Comparison of ENCODE assay signal across 27 cellular contexts in the genomic region with DNA sequence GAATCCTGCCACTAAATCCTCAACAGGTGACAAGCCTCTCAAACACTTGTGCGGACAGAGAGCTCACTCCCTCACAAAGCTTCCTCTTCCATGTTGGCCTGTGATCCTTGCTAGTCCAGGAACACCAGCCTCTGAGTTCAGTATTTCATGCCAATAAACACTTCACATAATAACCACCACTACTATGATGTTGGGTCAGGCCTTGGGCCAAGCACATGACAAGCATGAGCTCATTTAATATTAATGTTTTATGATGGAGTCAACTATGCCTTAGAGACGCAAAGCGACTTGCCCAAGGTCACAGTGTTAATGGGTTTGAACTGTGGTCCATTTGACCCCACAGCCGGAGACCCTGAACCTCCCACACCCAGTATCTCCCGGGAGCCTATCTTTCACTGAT.
DNase-seq lines count a peak whose midpoint lies in the region; ATAC-seq and TF ChIP-seq lines count a peak whose summit lies in the region.
"Had no signal": no experiment of that assay in that cellular context is flagged by ENCODE, and none has a peak within 500 bp of the region (broad histone marks: within the 10 kb centered on the region; RNA-seq: fewer than 3 reads in every experiment).

No MANE protein-coding gene starts in this region.

- no peak for TF ChIP-seq POLR2A in breast epithelium (IDR thresholded peaks at IDR 0.05)

- H3K36me3 Mint-ChIP-seq in MCF 10A (ENCODE audit: insufficient read depth, unreplicated experiment): no peaks in the 10 kb centered on the region
- H3K36me3 Mint-ChIP-seq: memory B cell, T-cell had no signal

- TF ChIP-seq CTCF in breast epithelium (IDR thresholded peaks at IDR 0.05) (no peak), MCF 10A (IDR thresholded peaks at IDR 0.05; ENCODE audit: unreplicated experiment) (no peak), left lung (IDR thresholded peaks at IDR 0.05) (no peak)

- CTCF ChIA-PET in MCF 10A (lab: Yijun Ruan, JAX): interaction anchor here (0.8 to 1.1 kb wide), 2 partner anchors 8 to 25 kb away, joined by 3 to 6 read pairs; no protein-coding TSS in a partner anchor

- no peak overlapping the region for H3K4me3 Mint-ChIP-seq in MCF 10A (ENCODE audit: unreplicated experiment)
- H3K4me3 Mint-ChIP-seq: activated CD4-positive, alpha-beta T cell treated with anti-CD3 and anti-CD28 coated beads, Interleukin-2, amount 10 ng/mL, durations not matched to agents 7 days and 5 days; central memory CD8-positive, alpha-beta T cell; H9; memory B cell; naive thymus-derived CD8-positive, alpha-beta T cell; T-cell had no signal

- H3K36me3 ChIP-seq in breast epithelium (no peaks in the 10 kb centered on the region), left lung (no peaks in the 10 kb centered on the region)
- H3K36me3 ChIP-seq: BE2C, transverse colon had no signal

- DNase-seq in breast epithelium (ENCODE audit: low spot score in 2 of 2) (no peak), MCF 10A (ENCODE audit: unreplicated experiment) (no peak), left lung (no peak), COLO668 (lab: John Stamatoyannopoulos, UW; ENCODE audit: unreplicated experiment) (no peak), NCI-H69 (lab: John Stamatoyannopoulos, UW) (no peak), NCI-H2107 (lab: John Stamatoyannopoulos, UW) (no peak), DMS 273 treated with DMSO at 0.1 percent for 48 hours (lab: John Stamatoyannopoulos, UW) (no peak)
- DNase-seq: 8988T; activated CD4-positive, alpha-beta T cell treated with anti-CD3 and anti-CD28 coated beads, Interleukin-2, amount 10 ng/mL, durations not matched to agents 7 days and 5 days; activated CD8-positive, alpha-beta memory T cell treated with anti-CD3 and anti-CD28 coated beads, Interleukin-2, amount 50 U/mL, for 48 hours; activated gamma-delta T cell; amniotic stem cell; BE2C; GDM1; H9; naive thymus-derived CD8-positive, alpha-beta T cell; NCI-H1092; NCI-H2029 treated with DMSO at 0.1 percent for 48 hours; stimulated activated CD4-positive, alpha-beta T cell treated with anti-CD3 and anti-CD28 coated beads, Interleukin-12 subunit alpha, Interleukin-12 subunit beta, amount 100 ng/mL, for 4 hours; T-cell; transverse colon had no signal

- no peaks in the 10 kb centered on the region for H3K4me1 ChIP-seq in breast epithelium
- H3K4me1 ChIP-seq in left lung: peaks cover 3 to 11% of the 10 kb centered on the region in 2 donors
- H3K4me1 ChIP-seq: BE2C had no signal

- peaks cover 18% of the 10 kb centered on the region for H3K9me3 Mint-ChIP-seq in MCF 10A (ENCODE audit: unreplicated experiment)
- H3K9me3 Mint-ChIP-seq: activated CD4-positive, alpha-beta T cell treated with anti-CD3 and anti-CD28 coated beads, Interleukin-2, amount 10 ng/mL, durations not matched to agents 7 days and 5 days had no signal

- intact Hi-C loops in breast epithelium (cut with DNase I; ENCODE audit: low total_unique reads): loop anchor here (10.0 kb wide), 1 partner anchor 304 kb away; no protein-coding TSS in a partner anchor
- intact Hi-C loops in MCF 10A (cut with micrococcal nuclease): no loop called here
- intact Hi-C loops in left lung (cut with DNase I): no loop called here

- H3K9me3 ChIP-seq in breast epithelium: peaks cover 5 to 9% of the 10 kb centered on the region in 2 donors
- H3K9me3 ChIP-seq in left lung: peaks cover 0 to 6% of the 10 kb centered on the region in 2 donors
- H3K9me3 ChIP-seq: BE2C, transverse colon had no signal

- no peaks in the 10 kb centered on the region for H3K27me3 ChIP-seq in breast epithelium
- H3K27me3 ChIP-seq in left lung: peaks cover 0 to 12% of the 10 kb centered on the region in 2 donors
- H3K27me3 ChIP-seq: BE2C, transverse colon had no signal

- POLR2A ChIA-PET in MCF 10A (lab: Yijun Ruan, JAX): no interaction called here

- no TSS peak for BruUV-seq in MCF 10A (replicated peaks; lab: Mats Ljungman, UMichigan)

- H3K27ac Mint-ChIP-seq in MCF 10A (ENCODE audit: low read depth, unreplicated experiment): no peak overlapping the region
- H3K27ac Mint-ChIP-seq: activated CD4-positive, alpha-beta T cell treated with anti-CD3 and anti-CD28 coated beads, Interleukin-2, amount 10 ng/mL, durations not matched to agents 7 days and 5 days; memory B cell; progenitor cell of endocrine pancreas; T-cell had no signal

- peak overlapping the region; percentile 34 to 84 for H3K27ac ChIP-seq in breast epithelium
- H3K27ac ChIP-seq in left lung: no peak overlapping the region
- H3K27ac ChIP-seq in skin epidermis: peak overlapping the region in 13 of 21 experiments; percentile 21 to 73 (median 54)
- H3K27ac ChIP-seq: KMS-11, transverse colon had no signal

- no peaks in the 10 kb centered on the region for H3K27me3 Mint-ChIP-seq in MCF 10A (ENCODE audit: insufficient read depth, unreplicated experiment)
- H3K27me3 Mint-ChIP-seq: activated CD4-positive, alpha-beta T cell treated with anti-CD3 and anti-CD28 coated beads, Interleukin-2, amount 10 ng/mL, durations not matched to agents 7 days and 5 days; central memory CD8-positive, alpha-beta T cell; progenitor cell of endocrine pancreas had no signal

- H3K4me3 ChIP-seq in breast epithelium: no peak overlapping the region
- no peak overlapping the region for H3K4me3 ChIP-seq in left lung
- H3K4me3 ChIP-seq in skin epidermis: no peak overlapping the region
- H3K4me3 ChIP-seq: transverse colon had no signal

- H3K4me1 Mint-ChIP-seq in MCF 10A (ENCODE audit: insufficient read depth, unreplicated experiment): no peaks in the 10 kb centered on the region
- H3K4me1 Mint-ChIP-seq: activated CD4-positive, alpha-beta T cell treated with anti-CD3 and anti-CD28 coated beads, Interleukin-2, amount 10 ng/mL, durations not matched to agents 7 days and 5 days; memory B cell; T-cell had no signal

- ATAC-seq in left lung: peak; percentile 41
- ATAC-seq: esophagus mucosa; naive thymus-derived CD8-positive, alpha-beta T cell; T-cell had no signal

Comparison
In these comparisons a context has a peak if more than half of its experiments do, and no peak if none do; other contexts are left out.
1. H3K27ac ChIP-seq: peak in breast epithelium (2 of 2) and skin epidermis (13 of 21); none in left lung (0 of 2).